11 cellular contexts compared by ENCODE assay signal in the genomic region with DNA sequence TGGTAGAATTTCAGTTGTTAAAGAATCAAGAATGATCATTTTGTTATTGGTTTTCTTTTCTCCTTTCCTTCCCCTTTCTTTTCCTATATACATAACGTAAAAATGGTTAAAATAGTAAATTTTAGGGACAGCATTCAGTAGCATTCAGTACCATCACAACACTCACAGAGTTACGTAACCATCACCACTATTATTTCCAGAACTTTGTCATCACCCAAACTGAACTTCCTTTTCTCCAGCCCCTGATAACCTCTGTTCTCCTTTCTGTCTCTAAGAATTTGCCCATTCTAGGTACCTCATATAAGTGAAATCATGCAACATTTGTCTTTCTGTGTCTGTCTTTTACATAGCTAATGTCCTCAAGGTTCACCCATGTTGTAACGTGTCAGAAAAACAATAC.
DNase-seq lines count a peak whose midpoint lies in the region; ATAC-seq and TF ChIP-seq lines count a peak whose summit lies in the region.
"Had no signal": no experiment of that assay in that cellular context is flagged by ENCODE, and none has a peak within 500 bp of the region (broad histone marks: within the 10 kb centered on the region; RNA-seq: fewer than 3 reads in every experiment).

No MANE protein-coding gene starts in this region.

- H3K27me3 ChIP-seq in HL-60 (ENCODE audit: insufficient read depth, poor library complexity, severe bottlenecking), result no peaks in the 10 kb centered on the region
- H3K27me3 ChIP-seq in right cardiac atrium (ENCODE audit: control insufficient read depth, insufficient read depth), result no peaks in the 10 kb centered on the region

- peaks cover 49% of the 10 kb centered on the region for H3K36me3 Mint-ChIP-seq in T-cell

- TF ChIP-seq CTCF in HL-60 (IDR thresholded peaks at IDR 0.05; ENCODE audit: insufficient read depth, low read length), result no peak

- H3K4me3 Mint-ChIP-seq in T-cell, result no peak overlapping the region
- H3K4me3 Mint-ChIP-seq: T-helper 1 cell treated with Interleukin-12 subunit alpha and Interleukin-12 subunit beta and Interleukin-4 antibody, amounts not matched to agents 30 μg/mL and 1 μg/mL, for 36 hours had no signal

- H3K27ac ChIP-seq in HL-60 (replicated peaks), result peak overlapping the region; percentile 86
- H3K27ac ChIP-seq in right cardiac atrium (ENCODE audit: low read length), result no peak overlapping the region
- H3K27ac ChIP-seq in skin epidermis, result peak overlapping the region in 14 of 21 experiments; percentile 30 to 75 (median 69)

- peak; percentile 63 to 91 for DNase-seq in HL-60 (ENCODE audit: low read depth in 1 of 2, low spot score in 1 of 2)
- DNase-seq in T-cell, result no peak
- DNase-seq in right cardiac atrium, result no peak
- no peak for DNase-seq in NCI-H2227 (lab: John Stamatoyannopoulos, UW; ENCODE audit: unreplicated experiment)
- DNase-seq: effector CD4-positive, alpha-beta T cell; NCI-H1417 treated with DMSO at 0.1 percent for 48 hours had no signal

- CTCF ChIA-PET in T-cell (lab: Charles Lee), result interaction anchor here (0.6 to 0.8 kb wide), 2 partner anchors 20 to 40 kb away, joined by 3 to 4 read pairs; no protein-coding TSS in a partner anchor

- H3K27me3 Mint-ChIP-seq in T-cell, result no peaks in the 10 kb centered on the region

- ATAC-seq in T-cell (replicated peaks in 1 of 4) (no peak), right cardiac atrium (peak; percentile 71 to 73), GM19455 (IDR thresholded peaks at IDR 0.05; ENCODE audit: unreplicated experiment) (no peak), HG03280 (IDR thresholded peaks at IDR 0.05; ENCODE audit: unreplicated experiment) (no peak), GM21619 (IDR thresholded peaks at IDR 0.05; ENCODE audit: unreplicated experiment) (no peak)

- H3K4me1 ChIP-seq in right cardiac atrium (ENCODE audit: control insufficient read depth, insufficient read depth, low read length), result peaks cover 10% of the 10 kb centered on the region

- POLR2A ChIA-PET in T-cell (lab: Charles Lee), result no interaction called here

- 64% methylated on average over 3 of the region's 3 CpGs for WGBS in right cardiac atrium

- no peaks in the 10 kb centered on the region for H3K9me3 ChIP-seq in right cardiac atrium (ENCODE audit: control insufficient read depth, low read length)

- peaks cover 52 to 71% (median 62%) of the 10 kb centered on the region in 3 donors for H3K4me1 Mint-ChIP-seq in T-cell

- H3K4me3 ChIP-seq in HL-60 (replicated peaks; ENCODE audit: insufficient read depth, low read length) (peak overlapping the region; percentile 23), right cardiac atrium (ENCODE audit: low read length) (no peak overlapping the region), skin epidermis (no peak overlapping the region)

- H3K9me3 Mint-ChIP-seq in T-cell, result no peaks in the 10 kb centered on the region
- H3K9me3 Mint-ChIP-seq: T-helper 1 cell treated with Interleukin-12 subunit alpha and Interleukin-12 subunit beta and Interleukin-4 antibody, amounts not matched to agents 30 μg/mL and 1 μg/mL, for 36 hours had no signal

- peak overlapping the region; percentile 11 to 56 for H3K27ac Mint-ChIP-seq in T-cell
- H3K27ac Mint-ChIP-seq: T-helper 1 cell treated with Interleukin-12 subunit alpha and Interleukin-12 subunit beta and Interleukin-4 antibody, amounts not matched to agents 30 μg/mL and 1 μg/mL, for 36 hours had no signal

- intact Hi-C loops in right cardiac atrium (cut with DNase I), result no loop called here

Comparison
In these comparisons a context has a peak if more than half of its experiments do, and no peak if none do; other contexts are left out.
1. DNase-seq: peak in HL-60 (2 of 2); none in T-cell (0 of 34), right cardiac atrium (0 of 3) and NCI-H2227 (single experiment).
2. ATAC-seq: peak in right cardiac atrium (2 of 2); none in T-cell (0 of 4), GM19455 (single experiment), HG03280 (single experiment) and GM21619 (single experiment).